8 cellular contexts compared by ENCODE assay signal in genomic region chr1:24133819-24134218, GRCh38. TPM values are rescaled to one million over a fixed set of nuclear protein-coding genes. Genes with fewer than 3 reads are reported as not detected.
"Had no signal": no experiment of that assay in that cellular context is flagged by ENCODE, and none has a peak within 500 bp of the region (broad histone marks: within the 10 kb centered on the region; RNA-seq: fewer than 3 reads in every experiment).

No MANE protein-coding gene starts in this region.

- DNase-seq: GM23248, H7, HFFc6, IMR-90, KBM-7 had no signal

- H3K27ac ChIP-seq: GM23248 had no signal

- H3K4me1 ChIP-seq: HAP-1 had no signal

- H3K36me3 ChIP-seq: HAP-1 had no signal

- H3K27ac Mint-ChIP-seq: HFFc6 had no signal

- H2AFZ ChIP-seq: GM23248 had no signal

- H3K4me3 ChIP-seq: GM23248, HAP-1 had no signal

- ATAC-seq: HCT116 had no signal

- H3K4me3 Mint-ChIP-seq: HFFc6 had no signal

RNA-seq across cellular contexts. Expression of gene IL22RA1, which starts 9.1 kb away (rescaled TPM):
- total RNA-seq: GM23248, HFFc6, IMR-90 had no signal
- polyA plus RNA-seq: IMR-90 had no signal

RNA-seq across cellular contexts. Expression of gene MYOM3, which starts 21.9 kb away (rescaled TPM):
- total RNA-seq: H4, IMR-90 had no signal

RNA-seq across cellular contexts. Expression of gene IFNLR1, which starts 53.3 kb away (rescaled TPM):
- total RNA-seq: GM23248, HFFc6, IMR-90 had no signal
- polyA plus RNA-seq: GM23248, IMR-90 had no signal
